ENCODE assay signal across 2 cellular contexts in the genomic region with DNA sequence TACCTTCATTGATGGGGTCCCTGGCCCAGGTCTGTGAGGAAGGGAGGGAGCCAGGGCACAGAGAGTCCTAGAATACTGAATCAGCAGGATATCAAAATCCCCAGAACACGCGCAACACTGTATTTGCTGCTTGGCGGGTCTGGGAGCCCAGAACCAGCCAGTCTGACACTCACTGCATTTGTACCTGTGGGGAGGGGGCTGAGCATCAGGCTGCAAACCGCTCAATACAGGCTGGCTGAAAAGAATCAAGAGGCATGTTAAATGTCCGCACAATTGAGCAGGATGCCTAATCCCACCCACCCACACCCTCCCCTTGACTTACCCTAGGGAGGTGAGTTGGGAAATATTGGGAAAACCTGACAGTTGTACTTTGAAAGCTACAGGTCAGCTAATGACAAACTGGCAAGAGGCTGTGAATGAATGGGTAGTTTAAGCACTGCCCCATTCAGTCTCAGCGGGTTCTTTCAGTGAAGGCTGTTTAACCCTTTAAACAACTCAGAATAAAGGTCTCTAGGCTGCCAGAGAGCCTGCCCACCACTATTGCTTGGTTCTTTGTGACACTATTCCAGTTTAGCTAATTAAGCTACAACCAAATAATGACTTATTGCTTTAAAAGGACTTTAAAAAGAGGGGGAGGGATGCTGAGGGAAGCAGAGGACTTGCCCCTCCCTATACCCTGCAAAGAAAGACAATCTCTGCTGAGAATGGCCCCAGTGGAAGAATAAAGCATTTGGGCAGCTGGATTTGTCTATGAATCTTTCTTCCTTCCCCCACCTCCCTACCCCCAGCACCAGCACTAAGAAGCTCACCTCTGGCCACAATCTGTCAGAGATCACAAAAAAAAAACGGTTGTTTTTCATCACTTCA.
TF ChIP-seq lines count a peak whose summit lies in the region.

No MANE protein-coding gene starts in this region.

TF ChIP-seq in HEK293, 187 proteins besides CTCF, POLR2A, EP300 and RAD21:
- TF ChIP-seq ZFP37 (tag by site-specific recombination; IDR thresholded peaks at IDR 0.05) (no peak), MZF1 (tag by site-specific recombination; IDR thresholded peaks at IDR 0.05; ENCODE audit: borderline replicate concordance) (peak; percentile 74; the same call in 1 of the 2 replicates), SCRT2 (tag by site-specific recombination; IDR thresholded peaks at IDR 0.05) (peak; percentile 41; the same call in 1 of the 2 replicates), ZNF157 (tag by site-specific recombination; IDR thresholded peaks at IDR 0.05) (no peak), ZNF341 (tag by site-specific recombination; IDR thresholded peaks at IDR 0.05; ENCODE audit: low read depth) (no peak), ZSCAN30 (tag by site-specific recombination; IDR thresholded peaks at IDR 0.05) (no peak), GLI2 (tag by site-specific recombination; IDR thresholded peaks at IDR 0.05; ENCODE audit: borderline replicate concordance, low read depth) (no peak)
- TF ChIP-seq, protein P1, sequence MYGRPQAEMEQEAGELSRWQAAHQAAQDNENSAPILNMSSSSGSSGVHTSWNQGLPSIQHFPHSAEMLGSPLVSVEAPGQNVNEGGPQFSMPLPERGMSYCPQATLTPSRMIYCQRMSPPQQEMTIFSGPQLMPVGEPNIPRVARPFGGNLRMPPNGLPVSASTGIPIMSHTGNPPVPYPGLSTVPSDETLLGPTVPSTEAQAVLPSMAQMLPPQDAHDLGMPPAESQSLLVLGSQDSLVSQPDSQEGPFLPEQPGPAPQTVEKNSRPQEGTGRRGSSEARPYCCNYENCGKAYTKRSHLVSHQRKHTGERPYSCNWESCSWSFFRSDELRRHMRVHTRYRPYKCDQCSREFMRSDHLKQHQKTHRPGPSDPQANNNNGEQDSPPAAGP (tag by site-specific recombination; IDR thresholded peaks at IDR 0.05), result no peak
- TF ChIP-seq, protein P2, sequence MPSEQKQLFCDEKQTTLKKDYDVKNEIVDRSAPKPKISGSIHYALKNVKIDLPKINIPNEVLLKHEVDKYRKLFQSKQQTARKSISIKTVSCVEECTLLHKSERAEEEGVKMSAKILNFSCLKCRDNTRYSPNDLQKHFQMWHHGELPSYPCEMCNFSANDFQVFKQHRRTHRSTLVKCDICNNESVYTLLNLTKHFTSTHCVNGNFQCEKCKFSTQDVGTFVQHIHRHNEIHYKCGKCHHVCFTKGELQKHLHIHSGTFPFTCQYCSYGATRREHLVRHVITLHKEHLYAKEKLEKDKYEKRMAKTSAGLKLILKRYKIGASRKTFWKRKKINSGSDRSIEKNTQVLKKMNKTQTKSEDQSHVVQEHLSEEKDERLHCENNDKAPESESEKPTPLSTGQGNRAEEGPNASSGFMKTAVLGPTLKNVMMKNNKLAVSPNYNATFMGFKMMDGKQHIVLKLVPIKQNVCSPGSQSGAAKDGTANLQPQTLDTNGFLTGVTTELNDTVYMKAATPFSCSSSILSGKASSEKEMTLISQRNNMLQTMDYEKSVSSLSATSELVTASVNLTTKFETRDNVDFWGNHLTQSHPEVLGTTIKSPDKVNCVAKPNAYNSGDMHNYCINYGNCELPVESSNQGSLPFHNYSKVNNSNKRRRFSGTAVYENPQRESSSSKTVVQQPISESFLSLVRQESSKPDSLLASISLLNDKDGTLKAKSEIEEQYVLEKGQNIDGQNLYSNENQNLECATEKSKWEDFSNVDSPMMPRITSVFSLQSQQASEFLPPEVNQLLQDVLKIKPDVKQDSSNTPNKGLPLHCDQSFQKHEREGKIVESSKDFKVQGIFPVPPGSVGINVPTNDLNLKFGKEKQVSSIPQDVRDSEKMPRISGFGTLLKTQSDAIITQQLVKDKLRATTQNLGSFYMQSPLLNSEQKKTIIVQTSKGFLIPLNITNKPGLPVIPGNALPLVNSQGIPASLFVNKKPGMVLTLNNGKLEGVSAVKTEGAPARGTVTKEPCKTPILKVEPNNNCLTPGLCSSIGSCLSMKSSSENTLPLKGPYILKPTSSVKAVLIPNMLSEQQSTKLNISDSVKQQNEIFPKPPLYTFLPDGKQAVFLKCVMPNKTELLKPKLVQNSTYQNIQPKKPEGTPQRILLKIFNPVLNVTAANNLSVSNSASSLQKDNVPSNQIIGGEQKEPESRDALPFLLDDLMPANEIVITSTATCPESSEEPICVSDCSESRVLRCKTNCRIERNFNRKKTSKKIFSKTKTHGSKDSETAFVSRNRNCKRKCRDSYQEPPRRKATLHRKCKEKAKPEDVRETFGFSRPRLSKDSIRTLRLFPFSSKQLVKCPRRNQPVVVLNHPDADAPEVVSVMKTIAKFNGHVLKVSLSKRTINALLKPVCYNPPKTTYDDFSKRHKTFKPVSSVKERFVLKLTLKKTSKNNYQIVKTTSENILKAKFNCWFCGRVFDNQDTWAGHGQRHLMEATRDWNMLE (tag by site-specific recombination; conservative IDR thresholded peaks at IDR 0.05; ENCODE audit: low read depth), result no peak
- TF ChIP-seq, protein P3, sequence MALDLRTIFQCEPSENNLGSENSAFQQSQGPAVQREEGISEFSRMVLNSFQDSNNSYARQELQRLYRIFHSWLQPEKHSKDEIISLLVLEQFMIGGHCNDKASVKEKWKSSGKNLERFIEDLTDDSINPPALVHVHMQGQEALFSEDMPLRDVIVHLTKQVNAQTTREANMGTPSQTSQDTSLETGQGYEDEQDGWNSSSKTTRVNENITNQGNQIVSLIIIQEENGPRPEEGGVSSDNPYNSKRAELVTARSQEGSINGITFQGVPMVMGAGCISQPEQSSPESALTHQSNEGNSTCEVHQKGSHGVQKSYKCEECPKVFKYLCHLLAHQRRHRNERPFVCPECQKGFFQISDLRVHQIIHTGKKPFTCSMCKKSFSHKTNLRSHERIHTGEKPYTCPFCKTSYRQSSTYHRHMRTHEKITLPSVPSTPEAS (tag by site-specific recombination; IDR thresholded peaks at IDR 0.05), result no peak
TF ChIP-seq in HEK293: peak in this region for 2.

TF ChIP-seq in K562, 482 proteins besides CTCF, POLR2A, EP300 and RAD21:
- no peak for TF ChIP-seq COPS2 (conservative IDR thresholded peaks at IDR 0.05)
- no peak for TF ChIP-seq DDX20 (tag; IDR thresholded peaks at IDR 0.05; ENCODE audit: low read depth)
- TF ChIP-seq ZBTB17 (CRISPR knock-in tag; IDR thresholded peaks at IDR 0.05), result no peak
- no peak for TF ChIP-seq E2F3 (CRISPR knock-in tag; IDR thresholded peaks at IDR 0.05)
- no peak for TF ChIP-seq ZNF507 (tag; conservative IDR thresholded peaks at IDR 0.05)
- no peak for TF ChIP-seq DIDO1 (tag; IDR thresholded peaks at IDR 0.05; ENCODE audit: low read depth)
- TF ChIP-seq, protein P4, sequence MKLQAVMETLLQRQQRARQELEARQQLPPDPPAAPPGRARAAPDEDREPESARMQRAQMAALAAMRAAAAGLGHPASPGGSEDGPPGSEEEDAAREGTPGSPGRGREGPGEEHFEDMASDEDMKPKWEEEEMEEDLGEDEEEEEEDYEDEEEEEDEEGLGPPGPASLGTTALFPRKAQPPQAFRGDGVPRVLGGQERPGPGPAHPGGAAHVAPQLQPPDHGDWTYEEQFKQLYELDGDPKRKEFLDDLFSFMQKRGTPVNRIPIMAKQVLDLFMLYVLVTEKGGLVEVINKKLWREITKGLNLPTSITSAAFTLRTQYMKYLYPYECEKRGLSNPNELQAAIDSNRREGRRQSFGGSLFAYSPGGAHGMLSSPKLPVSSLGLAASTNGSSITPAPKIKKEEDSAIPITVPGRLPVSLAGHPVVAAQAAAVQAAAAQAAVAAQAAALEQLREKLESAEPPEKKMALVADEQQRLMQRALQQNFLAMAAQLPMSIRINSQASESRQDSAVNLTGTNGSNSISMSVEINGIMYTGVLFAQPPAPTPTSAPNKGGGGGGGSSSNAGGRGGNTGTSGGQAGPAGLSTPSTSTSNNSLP (IDR thresholded peaks at IDR 0.05; ENCODE audit: borderline replicate concordance, low read depth, low read length), result no peak
- no peak for TF ChIP-seq ZSCAN29 (IDR thresholded peaks at IDR 0.05)
- TF ChIP-seq PRMT5 (CRISPR knock-in tag; IDR thresholded peaks at IDR 0.05), result no peak
- no peak for TF ChIP-seq TCF7L2 (IDR thresholded peaks at IDR 0.05; ENCODE audit: low read depth, low read length)
TF ChIP-seq in K562: peak in this region for 0.
